In the genomic region with DNA sequence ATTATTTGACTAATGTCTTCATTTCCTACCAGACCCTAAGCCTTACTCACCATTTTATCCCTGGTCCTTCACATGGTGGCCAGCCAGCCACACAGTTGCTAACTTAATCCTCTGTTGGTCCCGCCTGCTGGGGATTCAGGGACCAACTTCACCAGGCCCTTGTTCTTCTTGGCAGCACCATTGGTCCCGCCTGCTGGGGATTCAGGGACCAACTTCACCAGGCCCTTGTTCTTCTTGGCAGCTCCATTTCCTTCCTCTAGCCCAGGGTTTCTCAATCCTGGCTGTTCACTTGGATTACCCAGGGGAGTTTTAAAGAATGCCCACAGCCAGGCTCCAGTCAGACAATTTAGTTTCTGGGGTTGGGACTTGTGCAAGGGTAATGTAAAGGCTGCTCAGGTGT, we compare ENCODE assay signal across 25 cellular contexts.
"Had no signal": no experiment of that assay in that cellular context is flagged by ENCODE, and none has a peak within 500 bp of the region (broad histone marks: within the 10 kb centered on the region; RNA-seq: fewer than 3 reads in every experiment).

No MANE protein-coding gene starts in this region.

- H3K4me3 ChIP-seq: ascending aorta, K562, SJCRH30, SK-N-MC had no signal

- H3K36me3 Mint-ChIP-seq: activated naive CD8-positive, alpha-beta T cell treated with anti-CD3 and anti-CD28 coated beads for 36 hours had no signal

- H3K27me3 ChIP-seq: ascending aorta had no signal

- H3K4me3 Mint-ChIP-seq: activated CD4-positive, alpha-beta T cell treated with anti-CD3 and anti-CD28 coated beads for 36 hours; activated CD4-positive, alpha-beta T cell treated with anti-CD3 and anti-CD28 coated beads, Interleukin-2, amount 10 ng/mL, durations not matched to agents 7 days and 5 days; activated CD8-positive, alpha-beta T cell treated with anti-CD3 and anti-CD28 coated beads, Interleukin-2, amount 10 ng/mL, durations not matched to agents 7 days and 5 days; activated naive CD8-positive, alpha-beta T cell treated with anti-CD3 and anti-CD28 coated beads for 36 hours; activated T-cell treated with anti-CD3 and anti-CD28 coated beads, Interleukin-2, amount 50 U/mL, for 24 hours had no signal

- H3K27ac ChIP-seq: ascending aorta, SJCRH30, SK-N-MC had no signal

- H3K36me3 ChIP-seq: ascending aorta, SJCRH30 had no signal

- H3K9me3 Mint-ChIP-seq: activated CD4-positive, alpha-beta T cell treated with anti-CD3 and anti-CD28 coated beads, Interleukin-2, amount 10 ng/mL, durations not matched to agents 7 days and 5 days; activated naive CD8-positive, alpha-beta T cell treated with anti-CD3 and anti-CD28 coated beads for 36 hours; activated T-cell treated with anti-CD3 and anti-CD28 coated beads, Interleukin-2, amount 50 U/mL, for 24 hours had no signal

- H3K4me1 Mint-ChIP-seq: activated CD4-positive, alpha-beta T cell treated with anti-CD3 and anti-CD28 coated beads for 36 hours had no signal

- FAIRE-seq: K562 had no signal

- H3K4me1 ChIP-seq: ascending aorta, SJCRH30 had no signal

- H3K9me3 ChIP-seq: ascending aorta, SJCRH30 had no signal

- DNase-seq: activated CD4-positive, alpha-beta T cell treated with anti-CD3 and anti-CD28 coated beads for 36 hours; activated CD4-positive, alpha-beta T cell treated with anti-CD3 and anti-CD28 coated beads, Interleukin-2, amount 10 ng/mL, durations not matched to agents 7 days and 5 days; activated CD4-positive, alpha-beta T cell treated with anti-CD3 and anti-CD28 coated beads, Interleukin-2, amount 50 U/mL, for 48 hours; activated CD8-positive, alpha-beta T cell treated with anti-CD3 and anti-CD28 coated beads, Interleukin-2, amount 10 ng/mL, durations not matched to agents 7 days and 5 days; activated naive CD4-positive, alpha-beta T cell; activated naive CD4-positive, alpha-beta T cell treated with anti-CD3 and anti-CD28 coated beads, Interleukin-2, amount 50 U/mL, for 16 hours; activated naive CD8-positive, alpha-beta T cell treated with anti-CD3 and anti-CD28 coated beads for 36 hours; activated T-cell treated with anti-CD3 and anti-CD28 coated beads, Interleukin-2, amount 50 U/mL, for 24 hours; amygdala; central memory CD4-positive, alpha-beta T cell; NCI-H1105; NCI-H1417 treated with DMSO at 0.1 percent for 48 hours; NCI-H187 treated with DMSO at 0.1 percent for 48 hours; NCI-H2081; NCI-H2171 treated with DMSO at 0.1 percent for 48 hours; NCI-H2227 treated with DMSO at 0.1 percent for 48 hours; NCI-H510A treated with DMSO at 0.1 percent for 48 hours; NCI-H526 treated with DMSO at 0.1 percent for 48 hours; NCI-H774; SHP77; SJCRH30; T1000 had no signal

- H3K27ac Mint-ChIP-seq: activated CD4-positive, alpha-beta T cell treated with anti-CD3 and anti-CD28 coated beads for 36 hours; activated CD4-positive, alpha-beta T cell treated with anti-CD3 and anti-CD28 coated beads, Interleukin-2, amount 10 ng/mL, durations not matched to agents 7 days and 5 days; activated CD8-positive, alpha-beta T cell treated with anti-CD3 and anti-CD28 coated beads, Interleukin-2, amount 10 ng/mL, durations not matched to agents 7 days and 5 days; activated naive CD8-positive, alpha-beta T cell treated with anti-CD3 and anti-CD28 coated beads for 36 hours; activated T-cell treated with anti-CD3 and anti-CD28 coated beads, Interleukin-2, amount 50 U/mL, for 24 hours had no signal
